19 cellular contexts compared by ENCODE assay signal in the genomic region with DNA sequence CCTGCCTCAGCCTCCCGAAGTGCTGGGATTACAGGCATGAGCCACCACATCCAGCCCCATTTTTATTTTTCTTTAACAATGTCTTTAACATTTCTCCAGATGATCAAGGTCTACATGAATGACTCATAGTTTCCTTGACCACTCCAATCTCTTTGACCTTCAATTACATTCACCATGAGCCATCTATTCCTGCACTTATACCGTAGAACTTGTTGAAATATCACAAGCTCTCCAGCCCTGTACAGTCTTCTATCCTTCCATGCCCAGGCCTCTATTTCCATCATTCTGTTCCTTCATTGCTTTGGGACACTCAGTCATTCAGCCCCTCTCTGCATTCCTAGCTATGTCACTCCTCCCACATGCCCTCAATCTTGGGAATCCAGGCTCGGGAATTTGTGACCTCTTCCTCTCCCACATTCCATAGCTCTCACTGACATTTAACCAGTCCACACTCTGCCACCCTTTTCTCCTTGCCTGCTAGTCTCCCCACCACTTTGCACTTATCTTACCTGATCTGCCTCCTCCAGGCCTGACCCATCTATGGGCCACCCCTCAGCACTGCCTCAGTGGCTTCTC.
DNase-seq lines count a peak whose midpoint lies in the region; ATAC-seq and TF ChIP-seq lines count a peak whose summit lies in the region.
"Had no signal": no experiment of that assay in that cellular context is flagged by ENCODE, and none has a peak within 500 bp of the region (broad histone marks: within the 10 kb centered on the region; RNA-seq: fewer than 3 reads in every experiment).

No MANE protein-coding gene starts in this region.

- peak overlapping the region; percentile 15 for H3K27ac Mint-ChIP-seq in HFFc6

- H3K27me3 Mint-ChIP-seq in HFFc6 (ENCODE audit: insufficient read depth): peaks cover 3% of the 10 kb centered on the region

- no peaks in the 10 kb centered on the region for H3K36me3 ChIP-seq in prostate gland
- H3K36me3 ChIP-seq: colonic mucosa, heart left ventricle, right atrium auricular region, SJSA1, upper lobe of right lung had no signal

- no peaks in the 10 kb centered on the region for H3K4me1 ChIP-seq in prostate gland (replicated peaks)
- H3K4me1 ChIP-seq: colonic mucosa, heart left ventricle, right atrium auricular region, upper lobe of right lung had no signal

- TF ChIP-seq CTCF in HFFc6 (IDR thresholded peaks at IDR 0.05): no peak
- no peak for TF ChIP-seq CTCF in astrocyte of the spinal cord (IDR thresholded peaks at IDR 0.05; ENCODE audit: low read depth, low read length)
- no peak for TF ChIP-seq CTCF in prostate gland (IDR thresholded peaks at IDR 0.05)

- H3K9me3 Mint-ChIP-seq in HFFc6: no peaks in the 10 kb centered on the region

- ATAC-seq in HG02678 (IDR thresholded peaks at IDR 0.05; ENCODE audit: unreplicated experiment): no peak
- ATAC-seq: heart left ventricle, upper lobe of right lung had no signal

- H3K4me1 Mint-ChIP-seq in HFFc6 (ENCODE audit: low read depth): peaks cover 18% of the 10 kb centered on the region

- H3K4me3 Mint-ChIP-seq in HFFc6: no peak overlapping the region

- H3K27ac ChIP-seq in prostate gland: no peak overlapping the region
- H3K27ac ChIP-seq: colonic mucosa, heart left ventricle, right atrium auricular region, SJSA1, upper lobe of right lung had no signal

- WGBS in prostate gland: 93% methylated on average over 3 of the region's 3 CpGs

- H3K4me3 ChIP-seq in astrocyte of the spinal cord (ENCODE audit: low read depth, low read length) (no peak overlapping the region), prostate gland (no peak overlapping the region)
- H3K4me3 ChIP-seq: colonic mucosa, heart left ventricle, right atrium auricular region, SJSA1, upper lobe of right lung had no signal

- no peaks in the 10 kb centered on the region for H3K36me3 Mint-ChIP-seq in HFFc6 (ENCODE audit: low read depth)

- in situ Hi-C loops in astrocyte of the spinal cord (cut with HindIII; ENCODE audit: low sequenced_read_pairs): no loop called here

- H3K9me3 ChIP-seq in prostate gland: no peaks in the 10 kb centered on the region
- H3K9me3 ChIP-seq: colonic mucosa, right atrium auricular region, SJSA1, upper lobe of right lung had no signal

- DNase-seq in AG08396 (ENCODE audit: low spot score) (peak; percentile 25), HFFc6 (peak; percentile 22), astrocyte of the spinal cord (ENCODE audit: low read depth, low spot score) (peak; percentile 15), islet precursor cell (peak; percentile 73), SK-N-DZ (ENCODE audit: low spot score) (no peak), prostate gland (ENCODE audit: low spot score) (no peak), SIG-M5 treated with dmso at 0.1 percent for 504 hours (lab: John Stamatoyannopoulos, UW; ENCODE audit: unreplicated experiment) (no peak)
- DNase-seq: activated effector memory CD4-positive, alpha-beta T cell treated with anti-CD3 and anti-CD28 coated beads, Interleukin-2, amount 50 U/mL, for 16 hours; anterior cingulate cortex; colonic mucosa; heart left ventricle; NCI-H1930; NCI-H510A treated with DMSO at 0.1 percent for 48 hours; stimulated activated naive CD4-positive, alpha-beta T cell treated with Interleukin-2 at 50 U/mL for 16 hours; T-helper 9 cell; upper lobe of right lung had no signal

- intact Hi-C loops in prostate gland (cut with DNase I): no loop called here

- no peak for TF ChIP-seq POLR2A in prostate gland (IDR thresholded peaks at IDR 0.05)

- no peaks in the 10 kb centered on the region for H3K27me3 ChIP-seq in prostate gland (replicated peaks; ENCODE audit: insufficient read depth)
- H3K27me3 ChIP-seq: colonic mucosa, heart left ventricle, right atrium auricular region, SJSA1, upper lobe of right lung had no signal

Comparison
In these comparisons a context has a peak if more than half of its experiments do, and no peak if none do; other contexts are left out.
1. DNase-seq: peak in AG08396 (single experiment), HFFc6 (single experiment), astrocyte of the spinal cord (single experiment) and islet precursor cell (single experiment); none in SK-N-DZ (single experiment), prostate gland (single experiment) and SIG-M5 treated with dmso at 0.1 percent for 504 hours (single experiment).